ENCODE assay signal across 40 cellular contexts in genomic region chr6:169685860-169686259, GRCh38.
"Had no signal": no experiment of that assay in that cellular context is flagged by ENCODE, and none has a peak within 500 bp of the region (broad histone marks: within the 10 kb centered on the region; RNA-seq: fewer than 3 reads in every experiment).

No MANE protein-coding gene starts in this region.

- H3K27ac Mint-ChIP-seq: activated naive CD4-positive, alpha-beta T cell treated with anti-CD3 and anti-CD28 coated beads for 36 hours; activated naive CD4-positive, alpha-beta T cell treated with anti-CD3 and anti-CD28 coated beads, Interleukin-2, amount 10 ng/mL, durations not matched to agents 7 days and 5 days; activated naive CD4-positive, alpha-beta T cell treated with anti-CD3 and anti-CD28 coated beads, Interleukin-2, amount 50 U/mL, for 24 hours; activated naive CD4-positive, alpha-beta T cell treated with anti-CD3 and anti-CD28 coated beads, Interleukin-2, amount 50 U/mL, for 72 hours; activated naive CD8-positive, alpha-beta T cell; activated naive CD8-positive, alpha-beta T cell treated with anti-CD3 and anti-CD28 coated beads for 36 hours; activated naive CD8-positive, alpha-beta T cell treated with anti-CD3 and anti-CD28 coated beads, Interleukin-2, amount 10 ng/mL, durations not matched to agents 7 days and 5 days; activated naive CD8-positive, alpha-beta T cell treated with anti-CD3 and anti-CD28 coated beads, Interleukin-2, amount 50 U/mL, for 24 hours; activated T-cell treated with anti-CD3 and anti-CD28 coated beads, Interleukin-2, amount 50 U/mL, for 24 hours; activated T-cell treated with anti-CD3 and anti-CD28 coated beads, Interleukin-2, amount 50 U/mL, for 72 hours; activated T-helper 1 cell treated with anti-CD3 and anti-CD28 coated beads, Interleukin-12 subunit alpha, Interleukin-12 subunit beta, Interleukin-2, Interleukin-4 antibody, amounts not matched to agents 30 ng/mL and 10 ng/mL and 1 ng/mL, durations not matched to agents 14 hours and 24 hours and 36 hours; activated T-helper 17 cell treated with anti-CD3 and anti-CD28 coated beads, Interleukin-2, amount 50 U/mL, for 72 hours; activated T-helper 2 cell treated with anti-CD3 and anti-CD28 coated beads, Interferon-gamma antibody, Interleukin-2, Interleukin-4, amounts not matched to agents 10 μg/mL and 5 μg/mL and 100 μg/mL, durations not matched to agents 14 hours and 24 hours and 36 hours; brain had no signal

- H3K27me3 Mint-ChIP-seq: activated naive CD4-positive, alpha-beta T cell treated with anti-CD3 and anti-CD28 coated beads, Interleukin-2, amount 10 ng/mL, durations not matched to agents 7 days and 5 days; activated naive CD4-positive, alpha-beta T cell treated with anti-CD3 and anti-CD28 coated beads, Interleukin-2, amount 50 U/mL, for 24 hours; activated naive CD8-positive, alpha-beta T cell; activated naive CD8-positive, alpha-beta T cell treated with anti-CD3 and anti-CD28 coated beads for 36 hours; activated naive CD8-positive, alpha-beta T cell treated with anti-CD3 and anti-CD28 coated beads, Interleukin-2, amount 10 ng/mL, durations not matched to agents 7 days and 5 days; activated naive CD8-positive, alpha-beta T cell treated with anti-CD3 and anti-CD28 coated beads, Interleukin-2, amount 50 U/mL, for 24 hours; activated T-cell treated with anti-CD3 and anti-CD28 coated beads, Interleukin-2, amount 50 U/mL, for 24 hours; activated T-helper 17 cell treated with anti-CD3 and anti-CD28 coated beads, Interleukin-2, amount 50 U/mL, for 72 hours; brain; central memory CD8-positive, alpha-beta T cell had no signal

- H3K4me1 ChIP-seq: adrenal gland, ascending aorta, body of pancreas, breast epithelium had no signal

- H3K9me3 ChIP-seq: body of pancreas had no signal

- H3K4me3 ChIP-seq: adrenal gland, ascending aorta, body of pancreas, breast epithelium, cardiac muscle cell had no signal

- H3K4me1 Mint-ChIP-seq: brain had no signal

- FAIRE-seq: astrocyte, bronchial epithelial cell had no signal

- DNase-seq: activated effector memory CD4-positive, alpha-beta T cell treated with anti-CD3 and anti-CD28 coated beads, Interleukin-2, amount 50 U/mL, for 16 hours; activated effector memory CD4-positive, alpha-beta T cell treated with Interleukin-2 at 50 U/mL for 16 hours; activated gamma-delta T cell; activated gamma-delta T cell treated with Interleukin-2 at 50 U/mL for 16 hours; activated naive CD4-positive, alpha-beta T cell; activated naive CD4-positive, alpha-beta T cell treated with anti-CD3 and anti-CD28 coated beads for 36 hours; activated naive CD4-positive, alpha-beta T cell treated with anti-CD3 and anti-CD28 coated beads, Interleukin-2, amount 10 ng/mL, durations not matched to agents 7 days and 5 days; activated naive CD4-positive, alpha-beta T cell treated with anti-CD3 and anti-CD28 coated beads, Interleukin-2, amount 50 U/mL, for 16 hours; activated naive CD4-positive, alpha-beta T cell treated with Interleukin-2 at 50 U/mL for 16 hours; activated naive CD8-positive, alpha-beta T cell treated with anti-CD3 and anti-CD28 coated beads for 36 hours; activated naive CD8-positive, alpha-beta T cell treated with anti-CD3 and anti-CD28 coated beads, Interleukin-2, amount 10 ng/mL, durations not matched to agents 7 days and 5 days; activated naive CD8-positive, alpha-beta T cell treated with anti-CD3 and anti-CD28 coated beads, Interleukin-2, amount 50 U/mL, for 24 hours; activated T-cell treated with anti-CD3 and anti-CD28 coated beads, Interleukin-2, amount 50 U/mL, for 1 hour; activated T-cell treated with anti-CD3 and anti-CD28 coated beads, Interleukin-2, amount 50 U/mL, for 24 hours; activated T-cell treated with anti-CD3 and anti-CD28 coated beads, Interleukin-2, amount 50 U/mL, for 4 hours; activated T-cell treated with anti-CD3 and anti-CD28 coated beads, Interleukin-2, amount 50 U/mL, for 48 hours; activated T-cell treated with anti-CD3 and anti-CD28 coated beads, Interleukin-2, amount 50 U/mL, for 72 hours; adrenal gland; amniotic stem cell; amygdala; anterior cingulate cortex; aorta; body of pancreas; brain microvascular endothelial cell; caudate nucleus; central memory CD4-positive, alpha-beta T cell; cerebellar nuclear complex had no signal

- H3K27ac ChIP-seq: adrenal gland, ascending aorta, body of pancreas, brain microvascular endothelial cell, breast epithelium, cardiac muscle cell had no signal

- ATAC-seq: activated naive CD4-positive, alpha-beta T cell treated with anti-CD3 and anti-CD28 coated beads, Interleukin-2, amount 50 U/mL, for 72 hours; activated naive CD8-positive, alpha-beta T cell treated with anti-CD3 and anti-CD28 coated beads, Interleukin-2, amount 50 U/mL, for 24 hours; activated T-cell treated with anti-CD3 and anti-CD28 coated beads, Interleukin-2, amount 50 U/mL, for 4 hours; activated T-cell treated with anti-CD3 and anti-CD28 coated beads, Interleukin-2, amount 50 U/mL, for 72 hours; activated T-helper 17 cell treated with anti-CD3 and anti-CD28 coated beads, Interleukin-2, amount 50 U/mL, for 72 hours; body of pancreas had no signal

- H3K27me3 ChIP-seq: adrenal gland, ascending aorta, body of pancreas, brain microvascular endothelial cell, breast epithelium, cardiac muscle cell had no signal

- H3K36me3 ChIP-seq: adrenal gland had no signal

- H3K4me3 Mint-ChIP-seq: activated naive CD4-positive, alpha-beta T cell treated with anti-CD3 and anti-CD28 coated beads for 36 hours; activated naive CD4-positive, alpha-beta T cell treated with anti-CD3 and anti-CD28 coated beads, Interleukin-2, amount 10 ng/mL, durations not matched to agents 7 days and 5 days; activated naive CD4-positive, alpha-beta T cell treated with anti-CD3 and anti-CD28 coated beads, Interleukin-2, amount 50 U/mL, for 24 hours; activated naive CD8-positive, alpha-beta T cell; activated naive CD8-positive, alpha-beta T cell treated with anti-CD3 and anti-CD28 coated beads for 36 hours; activated naive CD8-positive, alpha-beta T cell treated with anti-CD3 and anti-CD28 coated beads, Interleukin-2, amount 10 ng/mL, durations not matched to agents 7 days and 5 days; activated naive CD8-positive, alpha-beta T cell treated with anti-CD3 and anti-CD28 coated beads, Interleukin-2, amount 50 U/mL, for 24 hours; activated T-cell treated with anti-CD3 and anti-CD28 coated beads, Interleukin-2, amount 50 U/mL, for 24 hours; activated T-cell treated with anti-CD3 and anti-CD28 coated beads, Interleukin-2, amount 50 U/mL, for 4 hours; activated T-cell treated with anti-CD3 and anti-CD28 coated beads, Interleukin-2, amount 50 U/mL, for 72 hours; activated T-helper 1 cell treated with anti-CD3 and anti-CD28 coated beads, Interleukin-12 subunit alpha, Interleukin-12 subunit beta, Interleukin-2, Interleukin-4 antibody, amounts not matched to agents 30 ng/mL and 10 ng/mL and 1 ng/mL, durations not matched to agents 14 hours and 24 hours and 36 hours; activated T-helper 17 cell treated with anti-CD3 and anti-CD28 coated beads, Interleukin-2, amount 50 U/mL, for 72 hours; brain; central memory CD8-positive, alpha-beta T cell had no signal
